ENCODE assay signal across 9 cellular contexts in genomic region chr7:86814980-86815379, GRCh38.
A peak's percentile ranks its signal among the peaks of the same experiment; 100 is the strongest.
DNase-seq lines count a peak whose midpoint lies in the region; ATAC-seq and TF ChIP-seq lines count a peak whose summit lies in the region.
"Had no signal": no experiment of that assay in that cellular context is flagged by ENCODE, and none has a peak within 500 bp of the region (broad histone marks: within the 10 kb centered on the region; RNA-seq: fewer than 3 reads in every experiment).

No MANE protein-coding gene starts in this region.

- TF ChIP-seq POLR2A in sigmoid colon (IDR thresholded peaks at IDR 0.05), result no peak

- ATAC-seq in GM18873 (IDR thresholded peaks at IDR 0.05; ENCODE audit: low FRiP score, unreplicated experiment), result peak; percentile 66
- no peak for ATAC-seq in psoas muscle
- ATAC-seq in sciatic nerve, result no peak
- no peak for ATAC-seq in activated T-helper 17 cell treated with anti-CD3 and anti-CD28 coated beads, Interleukin-2, amount 50 U/mL, for 72 hours (replicated peaks)

- TF ChIP-seq CTCF in psoas muscle (IDR thresholded peaks at IDR 0.05) (peak; percentile 48), sigmoid colon (IDR thresholded peaks at IDR 0.05) (no peak)

- H3K27ac ChIP-seq in psoas muscle, result no peak overlapping the region
- no peak overlapping the region for H3K27ac ChIP-seq in sigmoid colon

- in situ Hi-C loops in ACHN (cut with HindIII; ENCODE audit: low pct_ligation_motif_present, low pct_unique_long_range_greater_than_20kb, low sequenced_read_pairs), result no loop called here

- peaks cover 4% of the 10 kb centered on the region for H3K9me3 Mint-ChIP-seq in activated T-helper 17 cell treated with anti-CD3 and anti-CD28 coated beads, Interleukin-2, amount 50 U/mL, for 72 hours

- H3K4me1 Mint-ChIP-seq in activated T-helper 17 cell treated with anti-CD3 and anti-CD28 coated beads, Interleukin-2, amount 50 U/mL, for 72 hours, result no peaks in the 10 kb centered on the region

- H3K4me3 ChIP-seq in psoas muscle (no peak overlapping the region), sigmoid colon (no peak overlapping the region)

- no peaks in the 10 kb centered on the region for H3K36me3 Mint-ChIP-seq in activated T-helper 17 cell treated with anti-CD3 and anti-CD28 coated beads, Interleukin-2, amount 50 U/mL, for 72 hours (ENCODE audit: low read depth)
- H3K36me3 Mint-ChIP-seq: activated naive CD8-positive, alpha-beta T cell had no signal

- no peak overlapping the region for H3K27ac Mint-ChIP-seq in activated T-helper 17 cell treated with anti-CD3 and anti-CD28 coated beads, Interleukin-2, amount 50 U/mL, for 72 hours
- H3K27ac Mint-ChIP-seq: activated naive CD8-positive, alpha-beta T cell had no signal

- H3K9me3 ChIP-seq in psoas muscle (no peaks in the 10 kb centered on the region), sigmoid colon (no peaks in the 10 kb centered on the region)

- H3K4me3 Mint-ChIP-seq in activated T-helper 17 cell treated with anti-CD3 and anti-CD28 coated beads, Interleukin-2, amount 50 U/mL, for 72 hours, result no peak overlapping the region
- H3K4me3 Mint-ChIP-seq: activated naive CD8-positive, alpha-beta T cell had no signal

- no peaks in the 10 kb centered on the region for H3K27me3 ChIP-seq in psoas muscle (ENCODE audit: insufficient read depth in 3 of 3, low read length in 2 of 3)
- H3K27me3 ChIP-seq in sigmoid colon, result no peaks in the 10 kb centered on the region

- H3K27me3 Mint-ChIP-seq in activated T-helper 17 cell treated with anti-CD3 and anti-CD28 coated beads, Interleukin-2, amount 50 U/mL, for 72 hours, result peaks cover 18% of the 10 kb centered on the region

- intact Hi-C loops in psoas muscle (cut with DNase I), result no loop called here
- intact Hi-C loops in sciatic nerve (cut with DNase I), result no loop called here
- intact Hi-C loops in sigmoid colon (cut with DNase I), result no loop called here

- 13 to 18% (median 16%) methylated on average over 4 of the region's 4 CpGs for WGBS in psoas muscle, 3 donors
- WGBS in sigmoid colon, 2 donors, result 25 to 43% methylated on average over 4 of the region's 4 CpGs

- H3K4me1 ChIP-seq in psoas muscle (no peaks in the 10 kb centered on the region), sigmoid colon (no peaks in the 10 kb centered on the region)

- TF ChIP-seq EP300 in sigmoid colon (IDR thresholded peaks at IDR 0.05), result no peak

- DNase-seq in ACHN (peak; percentile 42), NCI-H2081 treated with DMSO at 0.1 percent for 48 hours (lab: John Stamatoyannopoulos, UW) (peak; percentile 67), dermis blood vessel endothelial cell (peak; percentile 33), psoas muscle (no peak), sciatic nerve (ENCODE audit: low spot score) (no peak), sigmoid colon (no peak)

- no peaks in the 10 kb centered on the region for H3K36me3 ChIP-seq in psoas muscle (ENCODE audit: insufficient read depth in 1 of 2, low read depth in 1 of 2)
- no peaks in the 10 kb centered on the region for H3K36me3 ChIP-seq in sigmoid colon

Comparison
In these comparisons a context has a peak if more than half of its experiments do, and no peak if none do; other contexts are left out.
1. DNase-seq: peak in ACHN (single experiment), NCI-H2081 treated with DMSO at 0.1 percent for 48 hours (single experiment) and dermis blood vessel endothelial cell (single experiment); none in psoas muscle (0 of 2), sciatic nerve (single experiment) and sigmoid colon (single experiment).